Comparison of ENCODE assay signal across 24 cellular contexts in genomic region chr1:54367613-54368012, GRCh38.
"Had no signal": no experiment of that assay in that cellular context is flagged by ENCODE, and none has a peak within 500 bp of the region (broad histone marks: within the 10 kb centered on the region; RNA-seq: fewer than 3 reads in every experiment).

No MANE protein-coding gene starts in this region.

- H3K27me3 ChIP-seq: brain microvascular endothelial cell, pancreas, tibial artery had no signal

- H3K4me3 ChIP-seq: pancreas, prostate gland, skin epidermis, tibial artery had no signal

- H3K9me3 ChIP-seq: pancreas, prostate gland, tibial artery had no signal

- DNase-seq: activated CD4-positive, alpha-beta T cell treated with anti-CD3 and anti-CD28 coated beads for 48 hours; activated CD4-positive, alpha-beta T cell treated with anti-CD3 and anti-CD28 coated beads, Interleukin-2, amount 50 U/mL, for 48 hours; activated CD8-positive, alpha-beta memory T cell treated with anti-CD3 and anti-CD28 coated beads for 24 hours; activated effector memory CD4-positive, alpha-beta T cell treated with Interleukin-2 at 50 U/mL for 16 hours; activated naive CD4-positive, alpha-beta T cell treated with Interleukin-2 at 50 U/mL for 16 hours; activated naive CD8-positive, alpha-beta T cell treated with anti-CD3 and anti-CD28 coated beads for 36 hours; brain microvascular endothelial cell; endodermal cell; hippocampal formation; left colon; mammary epithelial cell; nucleus accumbens; pancreas; retina; stimulated activated CD4-positive, alpha-beta T cell treated with anti-CD3 and anti-CD28 coated beads, Interleukin-4, amount 100 ng/mL, for 24 hours; stimulated activated naive CD8-positive, alpha-beta T cell treated with anti-CD3 and anti-CD28 coated beads, Interleukin-15, amount 100 ng/mL, for 72 hours; T-helper 9 cell; tibial artery had no signal

- H3K36me3 ChIP-seq: brain microvascular endothelial cell, pancreas, prostate gland had no signal

- ATAC-seq: esophagus mucosa; left colon; pancreas; sciatic nerve; stimulated activated effector memory CD8-positive, alpha-beta T cell treated with anti-CD3 and anti-CD28 coated beads, Interleukin-12 subunit alpha, Interleukin-12 subunit beta, amount 100 ng/mL, for 72 hours; stimulated activated naive CD8-positive, alpha-beta T cell treated with anti-CD3 and anti-CD28 coated beads, Interleukin-15, amount 100 ng/mL, for 72 hours had no signal

- H3K27ac ChIP-seq: brain microvascular endothelial cell, pancreas, prostate gland, skin epidermis, tibial artery, VCaP had no signal
